In the genomic region with DNA sequence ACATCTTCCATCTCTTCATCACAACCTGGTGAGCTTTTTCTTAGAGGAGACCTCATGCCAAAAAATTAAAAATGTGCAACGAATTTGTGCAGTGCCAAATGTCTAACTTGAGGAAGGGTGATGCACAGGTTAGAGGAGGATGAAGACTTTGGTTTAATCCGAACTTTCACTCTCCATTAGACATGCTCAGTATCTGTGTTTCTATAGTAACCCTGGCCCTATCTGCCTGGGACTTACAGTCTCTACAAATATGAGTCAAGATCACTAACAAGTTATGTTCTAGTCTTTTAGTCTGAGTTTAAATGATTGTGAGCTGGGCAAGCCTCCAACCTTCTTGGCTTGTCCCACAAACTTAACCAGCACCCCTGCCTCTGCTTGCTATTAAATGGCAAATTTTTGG, we compare ENCODE assay signal across 34 cellular contexts.
"Had no signal": no experiment of that assay in that cellular context is flagged by ENCODE, and none has a peak within 500 bp of the region (broad histone marks: within the 10 kb centered on the region; RNA-seq: fewer than 3 reads in every experiment).

No MANE protein-coding gene starts in this region.

- H2AFZ ChIP-seq: hepatocyte had no signal

- H3K4me3 Mint-ChIP-seq: activated B cell treated with CpG ODN at 0.5 μM for 24 hours; activated CD8-positive, alpha-beta T cell treated with anti-CD3 and anti-CD28 coated beads for 36 hours; activated naive CD4-positive, alpha-beta T cell treated with anti-CD3 and anti-CD28 coated beads, Interleukin-2, amount 10 ng/mL, durations not matched to agents 7 days and 5 days; activated naive CD8-positive, alpha-beta T cell treated with anti-CD3 and anti-CD28 coated beads, Interleukin-2, amount 10 ng/mL, durations not matched to agents 7 days and 5 days; activated T-cell treated with anti-CD3 and anti-CD28 coated beads, Interleukin-2, amount 50 U/mL, for 4 hours; T-helper 17 cell; T-helper 2 cell treated with Interferon-gamma antibody and Interleukin-4, amounts not matched to agents 5 μg/mL and 100 μg/mL, for 36 hours had no signal

- DNase-seq: activated B cell treated with CpG ODN at 0.5 μM for 24 hours; activated CD4-positive, alpha-beta T cell treated with anti-CD3 and anti-CD28 coated beads for 48 hours; activated CD4-positive, alpha-beta T cell treated with anti-CD3 and anti-CD28 coated beads, Interleukin-2, amount 50 U/mL, for 1 hour; activated CD4-positive, alpha-beta T cell treated with anti-CD3 and anti-CD28 coated beads, Interleukin-2, amount 50 U/mL, for 48 hours; activated CD8-positive, alpha-beta memory T cell treated with anti-CD3 and anti-CD28 coated beads for 24 hours; activated CD8-positive, alpha-beta T cell treated with anti-CD3 and anti-CD28 coated beads for 36 hours; activated gamma-delta T cell; activated naive CD4-positive, alpha-beta T cell; activated naive CD4-positive, alpha-beta T cell treated with anti-CD3 and anti-CD28 coated beads, Interleukin-2, amount 10 ng/mL, durations not matched to agents 7 days and 5 days; activated naive CD8-positive, alpha-beta T cell treated with anti-CD3 and anti-CD28 coated beads, Interleukin-2, amount 10 ng/mL, durations not matched to agents 7 days and 5 days; activated T-cell treated with anti-CD3 and anti-CD28 coated beads, Interleukin-2, amount 50 U/mL, for 4 hours; amniotic stem cell; anterior cingulate cortex; brain microvascular endothelial cell; caudate nucleus; effector CD8-positive, alpha-beta T cell; esophagus squamous epithelium; foreskin melanocyte; heart right ventricle; T-helper 1 cell; T-helper 17 cell; T1000; WERI-Rb-1 had no signal

- H3K4me2 ChIP-seq: hepatocyte had no signal

- H3K36me3 Mint-ChIP-seq: activated naive CD4-positive, alpha-beta T cell treated with anti-CD3 and anti-CD28 coated beads, Interleukin-2, amount 10 ng/mL, durations not matched to agents 7 days and 5 days; activated naive CD4-positive, alpha-beta T cell treated with anti-CD3 and anti-CD28 coated beads, Interleukin-2, amount 50 U/mL, for 72 hours; activated naive CD8-positive, alpha-beta T cell treated with anti-CD3 and anti-CD28 coated beads, Interleukin-2, amount 10 ng/mL, durations not matched to agents 7 days and 5 days had no signal

- H3K4me1 ChIP-seq: esophagus squamous epithelium, gastroesophageal sphincter, heart right ventricle had no signal

- H3K9me3 ChIP-seq: esophagus squamous epithelium, gastroesophageal sphincter, heart right ventricle had no signal

- FAIRE-seq: astrocyte, bronchial epithelial cell, colon, endometrium, endothelial cell of umbilical vein had no signal

- H3K27me3 Mint-ChIP-seq: activated B cell treated with CpG ODN at 0.5 μM for 24 hours; activated CD8-positive, alpha-beta T cell treated with anti-CD3 and anti-CD28 coated beads for 36 hours; activated naive CD4-positive, alpha-beta T cell treated with anti-CD3 and anti-CD28 coated beads, Interleukin-2, amount 10 ng/mL, durations not matched to agents 7 days and 5 days; activated naive CD8-positive, alpha-beta T cell treated with anti-CD3 and anti-CD28 coated beads, Interleukin-2, amount 10 ng/mL, durations not matched to agents 7 days and 5 days; T-helper 17 cell had no signal

- ATAC-seq: activated CD4-positive, CD25-positive, alpha-beta regulatory T cell treated with anti-CD3 and anti-CD28 coated beads, Interleukin-2, amount 50 U/mL, for 24 hours; activated CD8-positive, alpha-beta T cell treated with anti-CD3 and anti-CD28 coated beads for 36 hours; activated naive CD4-positive, alpha-beta T cell treated with anti-CD3 and anti-CD28 coated beads, Interleukin-2, amount 50 U/mL, for 72 hours; activated T-cell treated with anti-CD3 and anti-CD28 coated beads, Interleukin-2, amount 50 U/mL, for 4 hours; gastroesophageal sphincter; heart right ventricle; T-helper 17 cell had no signal

- H3K36me3 ChIP-seq: brain microvascular endothelial cell, esophagus squamous epithelium, gastroesophageal sphincter, heart right ventricle, WERI-Rb-1 had no signal

- H3K79me2 ChIP-seq: hepatocyte had no signal

- H3K27ac Mint-ChIP-seq: activated B cell treated with CpG ODN at 0.5 μM for 24 hours; activated CD8-positive, alpha-beta T cell treated with anti-CD3 and anti-CD28 coated beads for 36 hours; activated naive CD4-positive, alpha-beta T cell treated with anti-CD3 and anti-CD28 coated beads, Interleukin-2, amount 10 ng/mL, durations not matched to agents 7 days and 5 days; activated naive CD8-positive, alpha-beta T cell treated with anti-CD3 and anti-CD28 coated beads, Interleukin-2, amount 10 ng/mL, durations not matched to agents 7 days and 5 days; T-helper 17 cell; T-helper 2 cell treated with Interferon-gamma antibody and Interleukin-4, amounts not matched to agents 5 μg/mL and 100 μg/mL, for 36 hours had no signal

- H3K27me3 ChIP-seq: brain microvascular endothelial cell, esophagus squamous epithelium, heart right ventricle, hepatocyte had no signal

- H3K4me1 Mint-ChIP-seq: activated B cell treated with CpG ODN at 0.5 μM for 24 hours; activated naive CD4-positive, alpha-beta T cell treated with anti-CD3 and anti-CD28 coated beads, Interleukin-2, amount 10 ng/mL, durations not matched to agents 7 days and 5 days; activated naive CD8-positive, alpha-beta T cell treated with anti-CD3 and anti-CD28 coated beads, Interleukin-2, amount 10 ng/mL, durations not matched to agents 7 days and 5 days; T-helper 17 cell had no signal

- H3K27ac ChIP-seq: brain microvascular endothelial cell, epithelial cell of prostate, esophagus squamous epithelium, gastroesophageal sphincter, heart right ventricle, hepatocyte, WERI-Rb-1 had no signal

- H3K4me3 ChIP-seq: esophagus squamous epithelium, gastroesophageal sphincter, heart right ventricle, hepatocyte had no signal
